Comparison of ENCODE assay signal across 8 cellular contexts in the genomic region with DNA sequence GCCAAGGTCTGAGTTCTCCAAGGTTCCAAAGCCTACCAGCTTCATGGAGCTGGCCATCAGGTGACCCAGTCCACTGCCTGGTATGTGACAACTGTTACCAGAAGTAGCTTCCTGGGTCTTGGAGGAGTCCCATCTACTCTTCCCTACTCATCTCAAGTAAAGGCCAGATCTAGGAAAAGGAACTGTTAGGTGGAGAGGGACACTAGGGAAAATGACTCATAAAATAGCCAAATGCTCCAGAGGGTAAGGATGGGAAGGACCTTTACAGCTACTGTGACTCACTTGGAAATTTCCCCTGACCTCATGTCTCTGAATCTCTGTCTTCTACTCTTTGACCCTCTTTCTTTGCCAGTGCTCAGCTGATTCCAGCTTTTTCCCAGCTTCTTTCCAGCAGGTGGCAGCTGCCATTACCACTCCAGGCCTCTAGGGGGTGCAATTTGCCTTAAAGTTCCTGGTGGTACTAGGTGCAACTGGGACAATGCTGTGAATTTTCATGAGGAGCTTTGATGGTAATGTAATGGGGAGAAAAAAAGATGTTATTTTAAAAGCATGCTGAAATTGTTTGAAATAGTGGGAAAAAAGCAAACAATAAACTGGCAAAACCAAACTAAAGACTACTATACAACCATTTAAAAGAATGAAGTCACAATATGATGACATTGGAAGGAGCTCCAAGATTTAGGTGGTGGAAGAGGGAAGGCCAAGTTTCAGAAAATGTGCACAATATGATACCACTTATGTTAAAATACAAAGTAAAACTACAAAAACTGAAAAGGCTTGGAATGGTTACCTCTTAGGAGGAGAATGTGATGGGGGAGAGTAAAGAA. TPM values are rescaled to one million over a fixed set of nuclear protein-coding genes. Genes with fewer than 3 reads are reported as not detected.
DNase-seq lines count a peak whose midpoint lies in the region; ATAC-seq, FAIRE-seq and TF ChIP-seq lines count a peak whose summit lies in the region.

No MANE protein-coding gene starts in this region.

- POLR2A ChIA-PET in A549 (lab: Yijun Ruan, JAX): interaction anchor here (0.7 kb wide), 1 partner anchor 55 kb away, joined by 3 read pairs; a partner anchor contains a TSS

- DNase-seq in A549 (ENCODE audit: low read depth in 1 of 2, low spot score in 1 of 2): peak; percentile 66 to 73
- peak; percentile 51 for DNase-seq in NCI-H2107 treated with DMSO at 0.1 percent for 48 hours (lab: John Stamatoyannopoulos, UW; ENCODE audit: unreplicated experiment)
- peak; percentile 44 to 55 for DNase-seq in activated CD4-positive, alpha-beta T cell treated with anti-CD3 and anti-CD28 coated beads for 24 hours (ENCODE audit: low read depth in 2 of 2)
- DNase-seq in dorsolateral prefrontal cortex: peak; percentile 67 to 87 (median 75)
- peak; percentile 65 to 84 (median 74) for DNase-seq in right lobe of liver
- peak; percentile 76 for DNase-seq in stimulated activated CD8-positive, alpha-beta memory T cell treated with anti-CD3 and anti-CD28 coated beads, Interleukin-4, amount 100 ng/mL, for 48 hours

- H3K4me3 ChIP-seq in A549 (no peak overlapping the region), dorsolateral prefrontal cortex (no peak overlapping the region), right lobe of liver (no peak overlapping the region)

- no peak overlapping the region for H3K4me2 ChIP-seq in A549

- TF ChIP-seq POLR2A in A549 (IDR thresholded peaks at IDR 0.05; ENCODE audit: low read length) (no peak), right lobe of liver (IDR thresholded peaks at IDR 0.05) (no peak)

- CTCF ChIA-PET in A549 (lab: Yijun Ruan, JAX): interaction anchor here (0.6 to 4.4 kb wide), 74 partner anchors 9 to 231 kb away, joined by 3 to 65 read pairs (median 6); a partner anchor contains a TSS

- H3K9me3 ChIP-seq in A549: no peaks in the 10 kb centered on the region
- no peaks in the 10 kb centered on the region for H3K9me3 ChIP-seq in right lobe of liver

- TF ChIP-seq CTCF in A549 (IDR thresholded peaks at IDR 0.05) (peak; percentile 96), GM12874 (IDR thresholded peaks at IDR 0.05; ENCODE audit: insufficient read depth, low read depth, low read length) (peak; percentile 88), dorsolateral prefrontal cortex (IDR thresholded peaks at IDR 0.05 in 54 of 56, conservative IDR thresholded peaks at IDR 0.05 in 2 of 56; ENCODE audit: low read depth in 1 of 56, partially characterized antibody in 56 of 56) (peak; percentile 83 to 100 (median 98)), right lobe of liver (IDR thresholded peaks at IDR 0.05) (peak; percentile 97 to 99 (median 98))

- H3K4me1 ChIP-seq in A549 (0 out of 3 replicates have a peak, but pooled peaks cover 3% of the 10 kb centered on the region), right lobe of liver (no peaks in the 10 kb centered on the region)

- intact Hi-C loops in dorsolateral prefrontal cortex (cut with DNase I): loop anchor here (1.0 to 10.0 kb wide), 6 partner anchors 97 to 191 kb away; no protein-coding TSS in a partner anchor
- intact Hi-C loops in right lobe of liver (cut with DNase I): loop anchor here in 1 of 2 donors (5.0 kb wide), 1 partner anchor 94 kb away; no protein-coding TSS in a partner anchor

- H3K27me3 ChIP-seq in dorsolateral prefrontal cortex: no peaks in the 10 kb centered on the region
- no peaks in the 10 kb centered on the region for H3K27me3 ChIP-seq in right lobe of liver

- FAIRE-seq in A549 (lab: Jason Lieb, UNC): peak; percentile 73

- H3K36me3 ChIP-seq in right lobe of liver: peaks cover 0 to 10% (median 2%) of the 10 kb centered on the region in 4 donors

- no peak overlapping the region for H3K27ac ChIP-seq in A549
- H3K27ac ChIP-seq in dorsolateral prefrontal cortex: peak overlapping the region in 1 of 59 donors; percentile 4
- H3K27ac ChIP-seq in right lobe of liver: no peak overlapping the region

- peak; percentile 76 to 87 for TF ChIP-seq RAD21 in A549 (conservative IDR thresholded peaks at IDR 0.05 in 1 of 2, IDR thresholded peaks at IDR 0.05 in 1 of 2)

- peak; percentile 72 to 87; a peak in 5 of 6 replicates for ATAC-seq in A549
- peak; percentile 85 to 98 (median 92) for ATAC-seq in right lobe of liver
- no peak for ATAC-seq in GM21619 (IDR thresholded peaks at IDR 0.05; ENCODE audit: unreplicated experiment)

- TF ChIP-seq EP300 in A549 (IDR thresholded peaks at IDR 0.05): no peak

TF ChIP-seq in A549, 52 proteins besides CTCF, POLR2A, EP300 and RAD21:
- no peak for TF ChIP-seq HOXB5 (CRISPR knock-in tag; IDR thresholded peaks at IDR 0.05)
- TF ChIP-seq FOSL2 (IDR thresholded peaks at IDR 0.05): no peak
- peak; percentile 39; the same call in 1 of the 2 replicates for TF ChIP-seq FOSL2 (CRISPR knock-in tag; IDR thresholded peaks at IDR 0.05)
- no peak for TF ChIP-seq MAFK (IDR thresholded peaks at IDR 0.05; ENCODE audit: partially characterized antibody)
- TF ChIP-seq NR3C1 (IDR thresholded peaks at IDR 0.05): no peak
- no peak for TF ChIP-seq GATA3 (IDR thresholded peaks at IDR 0.05; ENCODE audit: borderline replicate concordance)
- TF ChIP-seq NFE2L2 (conservative IDR thresholded peaks at IDR 0.05; ENCODE audit: low read length): no peak
- peak; percentile 59 for TF ChIP-seq SMC3 (IDR thresholded peaks at IDR 0.05)
- TF ChIP-seq HEYL (CRISPR knock-in tag; IDR thresholded peaks at IDR 0.05): no peak

RNA-seq across cellular contexts. Expression of a gene that starts 27.1 kb away (rescaled TPM):
- polyA plus RNA-seq in A549 (2011; rRNA removed): 2.2 and 3.7 TPM in 2 replicates
- 0.99 and 1.6 TPM in 2 replicates for polyA plus RNA-seq in A549 (2012; cell fraction: cytosol; rRNA removed)
- 2.2 and 2.5 TPM in 2 replicates for polyA plus RNA-seq in A549 (2012; cell fraction: nucleus; rRNA removed)
- 3.3 to 4.2 TPM (median 4.1 TPM) in 3 replicates for polyA plus RNA-seq in A549 (2017; fragmentation: RNase III; extraction: RNeasy Plus Mini Kit Qiagen cat#74134 plus additional on column Dnase treatment)
- 3.1 and 3.3 TPM in 2 replicates for polyA minus RNA-seq in A549 (2011; rRNA and poly(A)+ RNA removed)
- total RNA-seq in dorsolateral prefrontal cortex: 10 to 100 TPM; 13.4 to 79.3 (median 30.2) TPM
- total RNA-seq in right lobe of liver: 10 to 100 TPM; 27.1 to 73.6 (median 36.0) TPM

RNA-seq across cellular contexts. Expression of a gene that starts 54.6 kb away (rescaled TPM):
- polyA plus RNA-seq in A549 (2011; rRNA removed): 8.1 and 10.4 TPM in 2 replicates
- polyA plus RNA-seq in A549 (2012; cell fraction: cytosol; rRNA removed): 8.5 and 12.3 TPM in 2 replicates
- 29.9 and 32.4 TPM in 2 replicates for polyA plus RNA-seq in A549 (2012; cell fraction: nucleus; rRNA removed)
- polyA plus RNA-seq in A549 (2017; fragmentation: RNase III; extraction: RNeasy Plus Mini Kit Qiagen cat#74134 plus additional on column Dnase treatment): 13.5 to 15.7 TPM (median 15.3 TPM) in 3 replicates
- polyA minus RNA-seq in A549 (2011; rRNA and poly(A)+ RNA removed): 9.2 and 11.8 TPM in 2 replicates
- 100 to 1,000 TPM in 115 of 120 experiments, 10 to 100 TPM in 5; 93.3 to 167 (median 131) TPM for total RNA-seq in dorsolateral prefrontal cortex
- total RNA-seq in right lobe of liver: 10 to 100 TPM in 1 of 6 experiments, 1 to 10 TPM in 5; 4.1 to 10.7 (median 5.3) TPM

RNA-seq across cellular contexts. Expression of a gene that starts 54.8 kb away (rescaled TPM):
- polyA plus RNA-seq in A549 (2011; rRNA removed): 0.16 and 0.27 TPM in 2 replicates
- 0.07 and 0.08 TPM in 2 replicates for polyA plus RNA-seq in A549 (2012; cell fraction: cytosol; rRNA removed)
- polyA plus RNA-seq in A549 (2012; cell fraction: nucleus; rRNA removed): 0.33 and 0.47 TPM in 2 replicates
- 0.34 to 0.50 TPM (median 0.40 TPM) in 3 replicates for polyA plus RNA-seq in A549 (2017; fragmentation: RNase III; extraction: RNeasy Plus Mini Kit Qiagen cat#74134 plus additional on column Dnase treatment)
- 0.62 and 0.63 TPM in 2 replicates for polyA minus RNA-seq in A549 (2011; rRNA and poly(A)+ RNA removed)
- total RNA-seq in dorsolateral prefrontal cortex: 10 to 100 TPM in 2 of 120 experiments, 1 to 10 TPM in 118; 1.0 to 11.2 (median 4.2) TPM
- not detected for total RNA-seq in right lobe of liver

Comparison
In these comparisons a context has a peak if more than half of its experiments do, and no peak if none do; other contexts are left out.
1. RNA of a gene that starts 54.6 kb away (total RNA-seq): 93.3 to 167 TPM in dorsolateral prefrontal cortex; 4.1 to 10.7 TPM in right lobe of liver; every median in the first group is over 4 times any median in the second.
2. Peak in every context shown above with its lines, with median percentiles within 50 percentile points of each other: DNase-seq and CTCF ChIP-seq.